ENCODE assay signal across 17 cellular contexts in genomic region chr5:33764786-33765185, GRCh38.
"Had no signal": no experiment of that assay in that cellular context is flagged by ENCODE, and none has a peak within 500 bp of the region (broad histone marks: within the 10 kb centered on the region; RNA-seq: fewer than 3 reads in every experiment).

No MANE protein-coding gene starts in this region.

- H2AFZ ChIP-seq: hepatocyte had no signal

- H3K27ac Mint-ChIP-seq: activated naive CD4-positive, alpha-beta T cell treated with anti-CD3 and anti-CD28 coated beads, Interleukin-2, amount 50 U/mL, for 24 hours; brain; memory B cell had no signal

- H3K36me3 ChIP-seq: prostate gland, upper lobe of left lung had no signal

- H3K9me3 ChIP-seq: prostate gland, upper lobe of left lung had no signal

- H3K79me2 ChIP-seq: hepatocyte had no signal

- H3K27me3 ChIP-seq: hepatocyte, upper lobe of left lung had no signal

- H3K4me2 ChIP-seq: hepatocyte had no signal

- H3K36me3 Mint-ChIP-seq: activated naive CD4-positive, alpha-beta T cell treated with anti-CD3 and anti-CD28 coated beads, Interleukin-2, amount 50 U/mL, for 24 hours; brain; memory B cell; naive B cell had no signal

- H3K4me3 Mint-ChIP-seq: activated naive CD4-positive, alpha-beta T cell treated with anti-CD3 and anti-CD28 coated beads, Interleukin-2, amount 50 U/mL, for 24 hours; brain; memory B cell; naive B cell had no signal

- ATAC-seq: stimulated activated naive CD8-positive, alpha-beta T cell treated with anti-CD3 and anti-CD28 coated beads, Interleukin-15, Interleukin-2, amounts not matched to agents 100 U/mL and 50 U/mL, for 24 hours had no signal

- H3K4me3 ChIP-seq: hepatocyte, prostate gland, upper lobe of left lung had no signal

- H3K9me3 Mint-ChIP-seq: activated naive CD4-positive, alpha-beta T cell treated with anti-CD3 and anti-CD28 coated beads, Interleukin-2, amount 50 U/mL, for 24 hours; brain; memory B cell; naive B cell had no signal

- H3K27ac ChIP-seq: hepatocyte, prostate gland, upper lobe of left lung had no signal

- H3K4me1 Mint-ChIP-seq: activated naive CD4-positive, alpha-beta T cell treated with anti-CD3 and anti-CD28 coated beads, Interleukin-2, amount 50 U/mL, for 24 hours; memory B cell; naive B cell had no signal

- H3K4me1 ChIP-seq: prostate gland, upper lobe of left lung had no signal

- DNase-seq: activated gamma-delta T cell treated with Interleukin-2 at 50 U/mL for 16 hours; activated T-cell treated with anti-CD3 and anti-CD28 coated beads, Interleukin-2, amount 50 U/mL, for 1 hour; anterior cingulate cortex; caudate nucleus; dermis blood vessel endothelial cell; effector CD8-positive, alpha-beta T cell; foreskin melanocyte; naive B cell; stimulated activated CD4-positive, alpha-beta T cell treated with anti-CD3 and anti-CD28 coated beads, Interleukin-4, amount 100 ng/mL, for 24 hours; stimulated activated naive CD8-positive, alpha-beta T cell treated with anti-CD3 and anti-CD28 coated beads, Interleukin-15, Interleukin-2, amounts not matched to agents 100 U/mL and 50 U/mL, for 24 hours; T-helper 1 cell; upper lobe of left lung had no signal

- H3K27me3 Mint-ChIP-seq: brain had no signal
